In genomic region chr3:15428539-15428938, GRCh38 we compare ENCODE assay signal across 8 cellular contexts. TPM values are rescaled to one million over a fixed set of nuclear protein-coding genes. Genes with fewer than 3 reads are reported as not detected.
DNase-seq lines count a peak whose midpoint lies in the region; ATAC-seq, FAIRE-seq and TF ChIP-seq lines count a peak whose summit lies in the region.

No MANE protein-coding gene starts in this region.

- H3K27ac Mint-ChIP-seq in CD8-positive, alpha-beta memory T cell = peak overlapping the region; percentile 89 to 97 (median 94)
- peak overlapping the region; percentile 98 for H3K27ac Mint-ChIP-seq in activated naive CD8-positive, alpha-beta T cell treated with anti-CD3 and anti-CD28 coated beads, Interleukin-2, amount 50 U/mL, for 24 hours

- H3K9me3 Mint-ChIP-seq in CD8-positive, alpha-beta memory T cell = no peaks in the 10 kb centered on the region
- no peaks in the 10 kb centered on the region for H3K9me3 Mint-ChIP-seq in activated naive CD8-positive, alpha-beta T cell treated with anti-CD3 and anti-CD28 coated beads, Interleukin-2, amount 50 U/mL, for 24 hours

- FAIRE-seq in kidney (lab: Jason Lieb, UNC) = no peak

- POLR2A ChIA-PET in CD8-positive, alpha-beta memory T cell (lab: Charles Lee) = no interaction called here

- H3K4me3 ChIP-seq in CD8-positive, alpha-beta memory T cell (ENCODE audit: low read length) = peak overlapping the region; percentile 96
- peak overlapping the region; percentile 89 for H3K4me3 ChIP-seq in Loucy (ENCODE audit: low read length, poor library complexity, severe bottlenecking)
- peak overlapping the region; percentile 89 to 97 for H3K4me3 ChIP-seq in kidney (ENCODE audit: low read length in 2 of 2)

- H3K4me1 ChIP-seq in CD8-positive, alpha-beta memory T cell (ENCODE audit: insufficient read depth, low read length) = peaks cover 35% of the 10 kb centered on the region
- H3K4me1 ChIP-seq in Loucy (ENCODE audit: insufficient read depth, low read length, poor library complexity, severe bottlenecking) (peaks cover 62% of the 10 kb centered on the region), kidney (ENCODE audit: control insufficient read depth in 1 of 2, insufficient read depth in 1 of 2, low read depth in 1 of 2, low read length in 2 of 2) (peaks cover 3 to 16% of the 10 kb centered on the region in 2 donors)

- H3K36me3 Mint-ChIP-seq in CD8-positive, alpha-beta memory T cell = peaks cover 5 to 68% (median 8%) of the 10 kb centered on the region in 3 donors
- peaks cover 36% of the 10 kb centered on the region for H3K36me3 Mint-ChIP-seq in activated naive CD8-positive, alpha-beta T cell treated with anti-CD3 and anti-CD28 coated beads, Interleukin-2, amount 50 U/mL, for 24 hours (ENCODE audit: low read depth)

- peak overlapping the region; percentile 85 to 97 (median 93) for H3K4me3 Mint-ChIP-seq in CD8-positive, alpha-beta memory T cell
- peak overlapping the region; percentile 88 for H3K4me3 Mint-ChIP-seq in activated naive CD8-positive, alpha-beta T cell treated with anti-CD3 and anti-CD28 coated beads, Interleukin-2, amount 50 U/mL, for 24 hours

- CTCF ChIA-PET in CD8-positive, alpha-beta memory T cell (lab: Charles Lee) = no interaction called here

- peak overlapping the region; percentile 79 for H3K9ac ChIP-seq in Loucy (ENCODE audit: low read depth, low read length, poor library complexity, severe bottlenecking)
- peak overlapping the region in 1 of 2 donors; percentile 97 for H3K9ac ChIP-seq in kidney (ENCODE audit: low read length in 2 of 2)

- no peaks in the 10 kb centered on the region for H3K9me2 ChIP-seq in Loucy (replicated peaks; ENCODE audit: low read depth, low read length)

- H3F3A ChIP-seq in Loucy (ENCODE audit: low read depth) = no peaks in the 10 kb centered on the region

- no peak for DNase-seq in CD8-positive, alpha-beta memory T cell
- peak; percentile 17 for DNase-seq in activated naive CD8-positive, alpha-beta T cell treated with anti-CD3 and anti-CD28 coated beads, Interleukin-2, amount 50 U/mL, for 24 hours
- DNase-seq in kidney = no peak
- peak; percentile 24 for DNase-seq in stimulated activated naive CD4-positive, alpha-beta T cell treated with Interleukin-2 at 50 U/mL for 16 hours (lab: John Stamatoyannopoulos, UW)
- no peak for DNase-seq in cortex of kidney (lab: John Stamatoyannopoulos, UW)

- intact Hi-C loops in kidney (cut with DNase I) = no loop called here

- H3K27me3 Mint-ChIP-seq in CD8-positive, alpha-beta memory T cell = no peaks in the 10 kb centered on the region
- no peaks in the 10 kb centered on the region for H3K27me3 Mint-ChIP-seq in activated naive CD8-positive, alpha-beta T cell treated with anti-CD3 and anti-CD28 coated beads, Interleukin-2, amount 50 U/mL, for 24 hours

- H3K9me3 ChIP-seq in CD8-positive, alpha-beta memory T cell (ENCODE audit: low read length) = no peaks in the 10 kb centered on the region
- H3K9me3 ChIP-seq in Loucy (ENCODE audit: insufficient read depth, low read depth, low read length) = no peaks in the 10 kb centered on the region
- no peaks in the 10 kb centered on the region for H3K9me3 ChIP-seq in kidney (ENCODE audit: control insufficient read depth in 1 of 2, low read length in 2 of 2)

- H3K4me2 ChIP-seq in Loucy (ENCODE audit: low read depth, low read length, poor library complexity, severe bottlenecking) = peak overlapping the region; percentile 88

- H3K27ac ChIP-seq in CD8-positive, alpha-beta memory T cell (ENCODE audit: low read depth, low read length) = peak overlapping the region; percentile 82
- H3K27ac ChIP-seq in kidney (ENCODE audit: low read depth in 2 of 2, low read length in 2 of 2) = no peak overlapping the region

- no peak for TF ChIP-seq CTCF in Loucy (conservative IDR thresholded peaks at IDR 0.05; ENCODE audit: low read length)
- no peak for TF ChIP-seq CTCF in kidney (IDR thresholded peaks at IDR 0.05; ENCODE audit: borderline replicate concordance, extremely low read depth, insufficient read depth)

- peak; percentile 71 for ATAC-seq in activated naive CD8-positive, alpha-beta T cell treated with anti-CD3 and anti-CD28 coated beads, Interleukin-2, amount 50 U/mL, for 24 hours
- ATAC-seq in GM18867 (IDR thresholded peaks at IDR 0.05; ENCODE audit: unreplicated experiment) (no peak), HG02759 (IDR thresholded peaks at IDR 0.05; ENCODE audit: unreplicated experiment) (no peak)

- H2AFZ ChIP-seq in Loucy (ENCODE audit: low read length) = no peak overlapping the region

- H3K27me3 ChIP-seq in CD8-positive, alpha-beta memory T cell (ENCODE audit: insufficient read depth, low read length, poor library complexity, severe bottlenecking) = no peaks in the 10 kb centered on the region
- no peaks in the 10 kb centered on the region for H3K27me3 ChIP-seq in Loucy (ENCODE audit: insufficient read depth, low read length, poor library complexity, severe bottlenecking)

- H4K20me1 ChIP-seq in Loucy (ENCODE audit: insufficient read depth, low read length, poor library complexity, severe bottlenecking) = peaks cover 29% of the 10 kb centered on the region

- H3K36me3 ChIP-seq in CD8-positive, alpha-beta memory T cell (ENCODE audit: insufficient read depth, low read length) = peaks cover 20% of the 10 kb centered on the region
- peaks cover 4% of the 10 kb centered on the region; the same call in 1 of the 2 replicates for H3K36me3 ChIP-seq in Loucy (ENCODE audit: insufficient read depth, low read length)
- peaks cover 5 to 7% of the 10 kb centered on the region in 2 donors for H3K36me3 ChIP-seq in kidney (ENCODE audit: control insufficient read depth in 1 of 2, insufficient read depth in 2 of 2, low read length in 2 of 2)

- H3K4me1 Mint-ChIP-seq in CD8-positive, alpha-beta memory T cell = peaks cover 64 to 77% (median 74%) of the 10 kb centered on the region in 3 donors
- H3K4me1 Mint-ChIP-seq in activated naive CD8-positive, alpha-beta T cell treated with anti-CD3 and anti-CD28 coated beads, Interleukin-2, amount 50 U/mL, for 24 hours = peaks cover 46% of the 10 kb centered on the region

- peaks cover 77% of the 10 kb centered on the region for H3K79me2 ChIP-seq in Loucy (ENCODE audit: insufficient read depth, low read length)

RNA-seq across cellular contexts. Expression of gene EAF1, which starts 1.1 kb away (rescaled TPM):
- total RNA-seq in CD8-positive, alpha-beta memory T cell = 10 to 100 TPM; 25.8 to 26.8 TPM
- 21.2 TPM for polyA plus RNA-seq in CD8-positive, alpha-beta memory T cell
- total RNA-seq in kidney = 16.1 TPM
- 8.3 TPM for polyA plus RNA-seq in kidney (ENCODE audit: insufficient read depth, low read depth, low replicate concordance)

RNA-seq across cellular contexts. Expression of gene METTL6, which starts 1.2 kb away (rescaled TPM):
- 10 to 100 TPM; 23.2 to 24.4 TPM for total RNA-seq in CD8-positive, alpha-beta memory T cell
- 15.4 TPM for polyA plus RNA-seq in CD8-positive, alpha-beta memory T cell
- total RNA-seq in kidney = 18.6 TPM
- 9.7 TPM for polyA plus RNA-seq in kidney (ENCODE audit: insufficient read depth, low read depth, low replicate concordance)

Comparison
In these comparisons a context has a peak if more than half of its experiments do, and no peak if none do; other contexts are left out.
1. DNase-seq: peak in activated naive CD8-positive, alpha-beta T cell treated with anti-CD3 and anti-CD28 coated beads, Interleukin-2, amount 50 U/mL, for 24 hours (single experiment) and stimulated activated naive CD4-positive, alpha-beta T cell treated with Interleukin-2 at 50 U/mL for 16 hours (single experiment); none in CD8-positive, alpha-beta memory T cell (0 of 5), kidney (single experiment) and cortex of kidney (single experiment).
2. Peak in every context shown above with its lines, with median percentiles within 50 percentile points of each other: H3K4me3 ChIP-seq.